Comparison of ENCODE assay signal across 8 cellular contexts in the genomic region with DNA sequence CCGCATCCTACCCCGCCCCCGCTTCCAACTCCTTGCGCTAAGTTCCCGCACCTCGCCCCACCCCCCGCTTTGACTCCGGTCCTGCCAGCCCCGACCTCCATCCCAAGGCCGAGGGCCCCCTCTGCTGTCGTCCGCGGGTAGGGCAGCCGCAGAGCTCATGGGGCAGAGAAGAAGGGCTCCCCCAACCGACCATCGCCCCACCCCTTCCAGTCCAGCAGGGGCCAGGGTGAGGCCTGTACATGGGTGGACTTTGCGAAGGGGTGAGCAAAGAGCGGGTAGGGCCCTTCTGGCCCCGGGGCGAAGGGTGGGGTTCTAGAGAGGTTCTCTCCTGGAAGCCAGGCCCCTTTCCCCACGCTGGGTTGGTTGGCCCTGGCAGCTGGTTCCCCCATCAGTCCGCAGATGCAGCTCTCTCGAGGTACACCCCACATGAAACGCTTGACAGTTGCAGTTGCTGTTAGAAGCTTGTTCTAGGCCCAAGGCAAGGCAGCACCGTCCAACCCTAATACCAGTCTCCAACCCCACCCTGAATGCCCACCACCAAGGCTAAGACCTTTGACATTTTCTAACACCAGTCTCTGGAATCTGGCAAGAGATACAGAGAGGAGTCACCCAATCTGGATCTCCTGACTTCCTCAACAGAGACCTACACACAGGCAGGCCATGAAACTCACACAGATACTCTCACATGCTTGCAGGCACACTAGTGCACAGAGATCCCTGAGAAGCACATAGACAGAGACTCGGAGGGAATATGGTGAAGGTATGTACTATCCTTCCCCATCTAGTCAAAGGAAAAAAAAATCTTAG. TPM values are rescaled to one million over a fixed set of nuclear protein-coding genes. Genes with fewer than 3 reads are reported as not detected.
DNase-seq lines count a peak whose midpoint lies in the region; ATAC-seq, FAIRE-seq and TF ChIP-seq lines count a peak whose summit lies in the region.

No MANE protein-coding gene starts in this region.

- no peaks in the 10 kb centered on the region for H3K79me2 ChIP-seq in keratinocyte (ENCODE audit: control insufficient read depth, insufficient read depth, low read length)

- no peaks in the 10 kb centered on the region for H3K36me3 ChIP-seq in keratinocyte (ENCODE audit: control insufficient read depth in 2 of 2, extremely low read depth in 1 of 2, insufficient read depth in 2 of 2, low read length in 2 of 2)

- peak; percentile 44 for ATAC-seq in HG03103 (IDR thresholded peaks at IDR 0.05; ENCODE audit: low read depth, unreplicated experiment)
- no peak for ATAC-seq in GM18858 (IDR thresholded peaks at IDR 0.05; ENCODE audit: unreplicated experiment)

- H4K20me1 ChIP-seq in keratinocyte (ENCODE audit: control insufficient read depth, extremely low read depth, insufficient read depth, low read length): no peaks in the 10 kb centered on the region

- H3K9ac ChIP-seq in keratinocyte (ENCODE audit: control insufficient read depth, extremely low read depth, insufficient read depth, low read length): peak overlapping the region; percentile 90

- H3K9me1 ChIP-seq in keratinocyte (ENCODE audit: control insufficient read depth, extremely low read depth, insufficient read depth, low read length): no peaks in the 10 kb centered on the region

- H3K4me2 ChIP-seq in keratinocyte (ENCODE audit: control insufficient read depth, extremely low read depth, insufficient read depth, low read depth, low read length): no peak overlapping the region

- dilution Hi-C loops in keratinocyte (cut with MboI; ENCODE audit: extremely low pct_ligation_motif_present, low sequenced_read_pairs): no loop called here

- peaks cover 11% of the 10 kb centered on the region for H3K4me1 ChIP-seq in keratinocyte (ENCODE audit: control insufficient read depth, extremely low read depth, insufficient read depth, low read length)

- TF ChIP-seq CTCF in GM12872 (IDR thresholded peaks at IDR 0.05; ENCODE audit: insufficient read depth, low read depth, low read length) (peak; percentile 87), keratinocyte (optimal IDR thresholded peaks at IDR 0.05 in 1 of 3, IDR thresholded peaks at IDR 0.05 in 1 of 3, conservative IDR thresholded peaks at IDR 0.05 in 1 of 3; ENCODE audit: extremely low read depth in 1 of 3, insufficient read depth in 2 of 3, low read length in 3 of 3) (peak; percentile 70 to 99 (median 95))

- no peaks in the 10 kb centered on the region for H3K27me3 ChIP-seq in keratinocyte (ENCODE audit: control insufficient read depth, extremely low read depth, insufficient read depth, low read length)

- H3K27ac ChIP-seq in keratinocyte (ENCODE audit: control insufficient read depth, insufficient read depth, low read length): no peak overlapping the region

- peak overlapping the region in 2 of 3 experiments; percentile 47 to 83 for H3K4me3 ChIP-seq in keratinocyte (ENCODE audit: control insufficient read depth in 2 of 3, extremely low read depth in 1 of 3, insufficient read depth in 2 of 3, low read depth in 1 of 3, low read length in 3 of 3)

- peak; percentile 72 for DNase-seq in NCI-H2196 treated with DMSO at 0.1 percent for 48 hours (lab: John Stamatoyannopoulos, UW; ENCODE audit: unreplicated experiment)
- DNase-seq in activated CD4-positive, CD25-positive, alpha-beta regulatory T cell treated with anti-CD3 and anti-CD28 coated beads, Interleukin-2, amount 50 U/mL, for 16 hours (ENCODE audit: low read depth, low spot score): peak; percentile 84
- DNase-seq in central memory CD4-positive, alpha-beta T cell: peak; percentile 87
- DNase-seq in keratinocyte (ENCODE audit: low read depth, low spot score): peak; percentile 71
- peak; percentile 89 to 99 for DNase-seq in stimulated activated CD4-positive, alpha-beta T cell treated with anti-CD3 and anti-CD28 coated beads, Interleukin-12 subunit alpha, Interleukin-12 subunit beta, amount 100 ng/mL, for 24 hours (ENCODE audit: low read depth in 2 of 2)

- peak; percentile 61 for FAIRE-seq in keratinocyte (lab: Jason Lieb, UNC)

- H2AFZ ChIP-seq in keratinocyte (ENCODE audit: control insufficient read depth, low read length): no peak overlapping the region

- no peaks in the 10 kb centered on the region for H3K9me3 ChIP-seq in keratinocyte (ENCODE audit: control insufficient read depth, low read depth, low read length)

RNA-seq across cellular contexts. Expression of gene ADGRB2, which starts 25.3 kb away (rescaled TPM):
- polyA plus RNA-seq in keratinocyte: 0.68 to 1.6 TPM (median 0.96 TPM) in 3 replicates
- 1.3 TPM for polyA plus RNA-seq in keratinocyte (2011; ENCODE audit: low read depth)
- 0.29 and 0.51 TPM in 2 replicates for polyA plus RNA-seq in keratinocyte (2011; cell fraction: cytosol; rRNA removed)
- 2.4 and 5.0 TPM in 2 replicates for polyA plus RNA-seq in keratinocyte (2011; cell fraction: nucleus; rRNA removed)
- polyA plus RNA-seq in keratinocyte (2012; ENCODE audit: low replicate concordance): 1.0 and 1.7 TPM in 2 replicates
- polyA minus RNA-seq in keratinocyte: 0.86 to 2.8 TPM (median 1.7 TPM) in 3 replicates
- 2.3 TPM for polyA minus RNA-seq in keratinocyte (2011; cell fraction: cytosol; rRNA and poly(A)+ RNA removed)
- polyA minus RNA-seq in keratinocyte (2011; cell fraction: nucleus; rRNA and poly(A)+ RNA removed): 2.3 and 2.8 TPM in 2 replicates

RNA-seq across cellular contexts. Expression of gene SPOCD1, which starts 26.4 kb away (rescaled TPM):
- polyA plus RNA-seq in keratinocyte: 3.3 to 12.0 TPM (median 4.7 TPM) in 3 replicates
- polyA plus RNA-seq in keratinocyte (2011; ENCODE audit: low read depth): 0.15 TPM
- 3.0 and 4.7 TPM in 2 replicates for polyA plus RNA-seq in keratinocyte (2011; cell fraction: cytosol; rRNA removed)
- 14.8 and 23.8 TPM in 2 replicates for polyA plus RNA-seq in keratinocyte (2011; cell fraction: nucleus; rRNA removed)
- polyA plus RNA-seq in keratinocyte (2012; ENCODE audit: low replicate concordance): 3.0 TPM in 1 of 2 replicates, not detected in the other
- polyA minus RNA-seq in keratinocyte: 2.8 to 8.5 TPM (median 4.5 TPM) in 3 replicates
- polyA minus RNA-seq in keratinocyte (2011; cell fraction: cytosol; rRNA and poly(A)+ RNA removed): 7.5 TPM
- polyA minus RNA-seq in keratinocyte (2011; cell fraction: nucleus; rRNA and poly(A)+ RNA removed): 3.3 and 6.2 TPM in 2 replicates
